Comparison of ENCODE assay signal across 8 cellular contexts in genomic region chr17:4806420-4806769, GRCh38. TPM values are rescaled to one million over a fixed set of nuclear protein-coding genes. Genes with fewer than 3 reads are reported as not detected.
DNase-seq lines count a peak whose midpoint lies in the region; ATAC-seq, FAIRE-seq and TF ChIP-seq lines count a peak whose summit lies in the region.

No MANE protein-coding gene starts in this region.

- no peak for ATAC-seq in HG03039 (IDR thresholded peaks at IDR 0.05; ENCODE audit: unreplicated experiment)

- no peak overlapping the region for H3K27ac ChIP-seq in neutrophil

- peak overlapping the region; percentile 63 for H3K4me3 ChIP-seq in NB4 (ENCODE audit: low read depth, low read length)
- peak overlapping the region; percentile 76 for H3K4me3 ChIP-seq in endocrine pancreas (ENCODE audit: control insufficient read depth, insufficient read depth, low read length)
- peak overlapping the region; percentile 60 to 84 for H3K4me3 ChIP-seq in neutrophil (ENCODE audit: low read depth in 1 of 2, low read length in 1 of 2)

- H3K36me3 ChIP-seq in endocrine pancreas (ENCODE audit: control insufficient read depth, insufficient read depth, low read length) (no peaks in the 10 kb centered on the region), neutrophil (no peaks in the 10 kb centered on the region)

- FAIRE-seq in G401.6 (lab: Jason Lieb, UNC) (peak; percentile 11), GM12891 (lab: Jason Lieb, UNC) (no peak)

- peak overlapping the region; percentile 90 for H3K9ac ChIP-seq in endocrine pancreas (ENCODE audit: control insufficient read depth, insufficient read depth, low read length)

- H3K9me3 ChIP-seq in endocrine pancreas (ENCODE audit: control insufficient read depth, low read length) (no peaks in the 10 kb centered on the region), neutrophil (no peaks in the 10 kb centered on the region)

- TF ChIP-seq CTCF in NB4 (IDR thresholded peaks at IDR 0.05; ENCODE audit: low read depth, low read length) (no peak), neutrophil (IDR thresholded peaks at IDR 0.05) (no peak)

- H3K27me3 ChIP-seq in endocrine pancreas (ENCODE audit: control insufficient read depth, insufficient read depth, low read length) (no peaks in the 10 kb centered on the region), neutrophil (peaks cover 85% of the 10 kb centered on the region)

- H3K4me1 ChIP-seq in endocrine pancreas (ENCODE audit: control insufficient read depth, insufficient read depth, low read length) (no peaks in the 10 kb centered on the region), neutrophil (ENCODE audit: control insufficient read depth in 1 of 2, insufficient read depth in 1 of 2, low read depth in 1 of 2, low read length in 1 of 2) (peaks cover 9 to 10% of the 10 kb centered on the region in 2 experiments)

- TF ChIP-seq POLR2A in NB4 (IDR thresholded peaks at IDR 0.05; ENCODE audit: extremely low read depth, insufficient read length) (no peak), GM12891 (IDR thresholded peaks at IDR 0.05; ENCODE audit: low read depth, low read length) (no peak)

- DNase-seq in NB4 (ENCODE audit: low read depth) (no peak), SIG-M5 (lab: John Stamatoyannopoulos, UW) (no peak), GM12891 (ENCODE audit: insufficient read length, low spot score) (no peak)
- no peak for DNase-seq in stimulated activated naive CD4-positive, alpha-beta T cell (lab: John Stamatoyannopoulos, UW)

TF ChIP-seq in GM12891, 5 proteins besides CTCF, POLR2A, EP300 and RAD21:
- TF ChIP-seq PAX5 (IDR thresholded peaks at IDR 0.05; ENCODE audit: insufficient read depth, low read length, severe bottlenecking) = no peak
- TF ChIP-seq POLR2AphosphoS5 (IDR thresholded peaks at IDR 0.05; ENCODE audit: low read depth, low read length) = no peak
- no peak for TF ChIP-seq SPI1 (IDR thresholded peaks at IDR 0.05; ENCODE audit: low read depth, low read length)

RNA-seq across cellular contexts. Expression of gene PLD2, which starts 0.6 kb away (rescaled TPM):
- polyA plus RNA-seq in GM12891 (2012; ENCODE audit: low read depth, missing spikeins) = 7.0 TPM

RNA-seq across cellular contexts. Expression of gene PSMB6, which starts 10.4 kb away (rescaled TPM):
- polyA plus RNA-seq in GM12891 (2012; ENCODE audit: low read depth, missing spikeins) = 129 TPM

RNA-seq across cellular contexts. Expression of gene GLTPD2, which starts 17.6 kb away (rescaled TPM):
- not detected for polyA plus RNA-seq in GM12891 (2012; ENCODE audit: low read depth, missing spikeins)

RNA-seq across cellular contexts. Expression of gene VMO1, which starts 20.2 kb away (rescaled TPM):
- polyA plus RNA-seq in GM12891 (2012; ENCODE audit: low read depth, missing spikeins) = not detected
